In genomic region chr12:122726056-122726558, GRCh38 we compare ENCODE assay signal across 8 cellular contexts. TPM values are rescaled to one million over a fixed set of nuclear protein-coding genes. Genes with fewer than 3 reads are reported as not detected.
DNase-seq lines count a peak whose midpoint lies in the region; ATAC-seq, FAIRE-seq and TF ChIP-seq lines count a peak whose summit lies in the region.

No MANE protein-coding gene starts in this region.

- DNase-seq in GM12891 (ENCODE audit: insufficient read length, low spot score): no peak
- peak; percentile 89 for DNase-seq in KBM-7
- no peak for DNase-seq in mesenchymal stem cell
- no peak for DNase-seq in cortex of kidney (lab: John Stamatoyannopoulos, UW)
- DNase-seq in H4 (ENCODE audit: low spot score): no peak
- no peak for DNase-seq in posterior cingulate gyrus
- no peak for DNase-seq in mesenteric fat pad (ENCODE audit: low spot score)

- no peak overlapping the region for H3K14ac ChIP-seq in mesenchymal stem cell (ENCODE audit: low read length in 2 of 2)

- no peak overlapping the region for H2BK12ac ChIP-seq in mesenchymal stem cell (ENCODE audit: low read length in 2 of 2)

- no peaks in the 10 kb centered on the region for H3K9me3 ChIP-seq in mesenchymal stem cell (ENCODE audit: control insufficient read depth, low read length)

- H3K23ac ChIP-seq in mesenchymal stem cell (ENCODE audit: low read length in 2 of 2): no peak overlapping the region

- H3K36me3 Mint-ChIP-seq in activated T-helper 17 cell treated with anti-CD3 and anti-CD28 coated beads, Interleukin-2, amount 50 U/mL, for 72 hours (ENCODE audit: low read depth): peaks cover 2% of the 10 kb centered on the region

- peaks cover 10% of the 10 kb centered on the region for H3K4me1 ChIP-seq in mesenchymal stem cell (ENCODE audit: control insufficient read depth, insufficient read depth, low read depth, low read length)

- no peak overlapping the region for H4K91ac ChIP-seq in mesenchymal stem cell (ENCODE audit: low read length)

- H3K18ac ChIP-seq in mesenchymal stem cell (ENCODE audit: low read depth in 1 of 2, low read length in 2 of 2): no peak overlapping the region

- in situ Hi-C loops in KBM-7 (cut with MboI; ENCODE audit: low pct_unique_long_range_greater_than_20kb, low sequenced_read_pairs): loop anchor here (25.0 kb wide), 1 partner anchor 89 kb away; no protein-coding TSS in a partner anchor

- peak overlapping the region; percentile 72 for H3K4me3 Mint-ChIP-seq in activated T-helper 17 cell treated with anti-CD3 and anti-CD28 coated beads, Interleukin-2, amount 50 U/mL, for 72 hours

- H3K27ac ChIP-seq in mesenchymal stem cell (ENCODE audit: low read length, poor library complexity, severe bottlenecking): no peak overlapping the region

- peak overlapping the region; percentile 69 for H3K27ac Mint-ChIP-seq in activated T-helper 17 cell treated with anti-CD3 and anti-CD28 coated beads, Interleukin-2, amount 50 U/mL, for 72 hours

- no peak overlapping the region for H3K4ac ChIP-seq in mesenchymal stem cell (ENCODE audit: low read depth in 1 of 2, low read length in 2 of 2)

- no peaks in the 10 kb centered on the region for H3K9me3 Mint-ChIP-seq in activated T-helper 17 cell treated with anti-CD3 and anti-CD28 coated beads, Interleukin-2, amount 50 U/mL, for 72 hours

- 50% methylated on average over 2 of the region's 5 CpGs for WGBS in mesenchymal stem cell

- no peak overlapping the region for H4K8ac ChIP-seq in mesenchymal stem cell (ENCODE audit: low read length)

- no peaks in the 10 kb centered on the region for H3K27me3 ChIP-seq in mesenchymal stem cell (ENCODE audit: control insufficient read depth in 1 of 2, insufficient read depth in 1 of 2, low read length in 2 of 2)

- H3K4me1 Mint-ChIP-seq in activated T-helper 17 cell treated with anti-CD3 and anti-CD28 coated beads, Interleukin-2, amount 50 U/mL, for 72 hours: peaks cover 30% of the 10 kb centered on the region

- H2BK15ac ChIP-seq in mesenchymal stem cell (ENCODE audit: low read depth, poor library complexity, severe bottlenecking): no peak overlapping the region

- peaks cover 4% of the 10 kb centered on the region for H3K27me3 Mint-ChIP-seq in activated T-helper 17 cell treated with anti-CD3 and anti-CD28 coated beads, Interleukin-2, amount 50 U/mL, for 72 hours

- peak overlapping the region; percentile 36 for H3K4me2 ChIP-seq in mesenchymal stem cell (ENCODE audit: low read length, poor library complexity, severe bottlenecking)

- H2AFZ ChIP-seq in mesenchymal stem cell (ENCODE audit: low read depth, low read length): no peak overlapping the region

- H3K36me3 ChIP-seq in mesenchymal stem cell (ENCODE audit: control insufficient read depth in 1 of 2, insufficient read depth in 2 of 2, low read depth in 1 of 2, low read length in 2 of 2): no peaks in the 10 kb centered on the region

- H3K4me3 ChIP-seq in mesenchymal stem cell (ENCODE audit: insufficient read depth in 1 of 2, low read depth in 1 of 2, low read length in 2 of 2): no peak overlapping the region

- H2AK5ac ChIP-seq in mesenchymal stem cell (ENCODE audit: low read length, severe bottlenecking): no peak overlapping the region

- H2BK120ac ChIP-seq in mesenchymal stem cell (ENCODE audit: low read depth, low read length): no peak overlapping the region

- no peaks in the 10 kb centered on the region for H3K79me1 ChIP-seq in mesenchymal stem cell (replicated peaks; ENCODE audit: low read length, poor library complexity, severe bottlenecking)

- H3K9ac ChIP-seq in mesenchymal stem cell (ENCODE audit: low read length): no peak overlapping the region

- no peak overlapping the region for H2BK5ac ChIP-seq in mesenchymal stem cell (ENCODE audit: low read depth, low read length, poor library complexity, severe bottlenecking)

- intact Hi-C loops in posterior cingulate gyrus (cut with DNase I): no loop called here

- TF ChIP-seq POLR2A in GM12891 (IDR thresholded peaks at IDR 0.05; ENCODE audit: low read depth, low read length): no peak

- FAIRE-seq in GM12891 (lab: Jason Lieb, UNC): peak; percentile 52

- peak; percentile 70 for ATAC-seq in activated T-helper 17 cell treated with anti-CD3 and anti-CD28 coated beads, Interleukin-2, amount 50 U/mL, for 72 hours (replicated peaks)

TF ChIP-seq in GM12891, 5 proteins besides CTCF, POLR2A, EP300 and RAD21:
- TF ChIP-seq TAF1 (IDR thresholded peaks at IDR 0.05; ENCODE audit: low read depth, low read length): no peak
- no peak for TF ChIP-seq PAX5 (IDR thresholded peaks at IDR 0.05; ENCODE audit: insufficient read depth, low read length, severe bottlenecking)
- peak; percentile 96 for TF ChIP-seq SPI1 (IDR thresholded peaks at IDR 0.05; ENCODE audit: low read depth, low read length)
- no peak for TF ChIP-seq POU2F2 (IDR thresholded peaks at IDR 0.05; ENCODE audit: low read depth, low read length)
- TF ChIP-seq POLR2AphosphoS5 (IDR thresholded peaks at IDR 0.05; ENCODE audit: low read depth, low read length): no peak
TF ChIP-seq in GM12891: peak in this region for 1.

RNA-seq across cellular contexts. Expression of gene HCAR1, which starts 4.5 kb away (rescaled TPM):
- 0.54 TPM for polyA plus RNA-seq in GM12891 (2012; ENCODE audit: low read depth, missing spikeins)
- under 1 TPM in 1 of 2 donors, not detected in 1; 0.64 TPM for total RNA-seq in activated T-helper 17 cell treated with anti-CD3 and anti-CD28 coated beads, Interleukin-2, amount 50 U/mL, for 72 hours
- polyA plus RNA-seq in mesenchymal stem cell (2013, experiment 1 of 2): not detected
- polyA plus RNA-seq in mesenchymal stem cell (2013, experiment 2 of 2): not detected
- total RNA-seq in H4 (2014; rRNA removed; shearing (Covaris generic)): not detected in 2 replicates
- 6.1 TPM for total RNA-seq in mesenteric fat pad

RNA-seq across cellular contexts. Expression of gene HCAR3, which starts 9.5 kb away (rescaled TPM):
- 0.58 TPM for polyA plus RNA-seq in GM12891 (2012; ENCODE audit: low read depth, missing spikeins)
- total RNA-seq in activated T-helper 17 cell treated with anti-CD3 and anti-CD28 coated beads, Interleukin-2, amount 50 U/mL, for 72 hours: not detected
- 0.43 TPM for polyA plus RNA-seq in mesenchymal stem cell (2013, experiment 1 of 2)
- 0.29 TPM for polyA plus RNA-seq in mesenchymal stem cell (2013, experiment 2 of 2)
- total RNA-seq in H4 (2014; rRNA removed; shearing (Covaris generic)): not detected in 2 replicates
- total RNA-seq in mesenteric fat pad: 7.2 TPM

RNA-seq across cellular contexts. Expression of gene HCAR2, which starts 22.9 kb away (rescaled TPM):
- 0.13 TPM for polyA plus RNA-seq in GM12891 (2012; ENCODE audit: low read depth, missing spikeins)
- total RNA-seq in activated T-helper 17 cell treated with anti-CD3 and anti-CD28 coated beads, Interleukin-2, amount 50 U/mL, for 72 hours: not detected
- polyA plus RNA-seq in mesenchymal stem cell (2013, experiment 1 of 2): 3.9 TPM
- polyA plus RNA-seq in mesenchymal stem cell (2013, experiment 2 of 2): 4.1 TPM
- total RNA-seq in H4 (2014; rRNA removed; shearing (Covaris generic)): 0.31 TPM in 1 of 2 replicates, not detected in the other
- 33.6 TPM for total RNA-seq in mesenteric fat pad

RNA-seq across cellular contexts. Expression of gene DENR, which starts 26.5 kb away (rescaled TPM):
- polyA plus RNA-seq in GM12891 (2012; ENCODE audit: low read depth, missing spikeins): 39.3 TPM
- total RNA-seq in activated T-helper 17 cell treated with anti-CD3 and anti-CD28 coated beads, Interleukin-2, amount 50 U/mL, for 72 hours: 10 to 100 TPM; 65.3 to 78.9 TPM
- 48.0 TPM for polyA plus RNA-seq in mesenchymal stem cell (2013, experiment 1 of 2)
- polyA plus RNA-seq in mesenchymal stem cell (2013, experiment 2 of 2): 49.1 TPM
- 50.6 and 55.4 TPM in 2 replicates for total RNA-seq in H4 (2014; rRNA removed; shearing (Covaris generic))
- total RNA-seq in mesenteric fat pad: 35.1 TPM

RNA-seq across cellular contexts. Expression of gene CCDC62, which starts 48.3 kb away (rescaled TPM):
- 0.17 TPM for polyA plus RNA-seq in GM12891 (2012; ENCODE audit: low read depth, missing spikeins)
- 1 to 10 TPM; 1.0 to 3.8 TPM for total RNA-seq in activated T-helper 17 cell treated with anti-CD3 and anti-CD28 coated beads, Interleukin-2, amount 50 U/mL, for 72 hours
- polyA plus RNA-seq in mesenchymal stem cell (2013, experiment 1 of 2): 0.07 TPM
- polyA plus RNA-seq in mesenchymal stem cell (2013, experiment 2 of 2): 0.07 TPM
- 0.25 and 0.35 TPM in 2 replicates for total RNA-seq in H4 (2014; rRNA removed; shearing (Covaris generic))
- 0.35 TPM for total RNA-seq in mesenteric fat pad

Comparison
In these comparisons a context has a peak if more than half of its experiments do, and no peak if none do; other contexts are left out.
1. RNA of gene HCAR2, which starts 22.9 kb away (total RNA-seq): 33.6 TPM in mesenteric fat pad (single experiment); 0.31 TPM in H4 and not detected in activated T-helper 17 cell treated with anti-CD3 and anti-CD28 coated beads, Interleukin-2, amount 50 U/mL, for 72 hours; every median in the first group is over 10 times any median in the second.